ENCODE assay signal across 19 cellular contexts in the genomic region with DNA sequence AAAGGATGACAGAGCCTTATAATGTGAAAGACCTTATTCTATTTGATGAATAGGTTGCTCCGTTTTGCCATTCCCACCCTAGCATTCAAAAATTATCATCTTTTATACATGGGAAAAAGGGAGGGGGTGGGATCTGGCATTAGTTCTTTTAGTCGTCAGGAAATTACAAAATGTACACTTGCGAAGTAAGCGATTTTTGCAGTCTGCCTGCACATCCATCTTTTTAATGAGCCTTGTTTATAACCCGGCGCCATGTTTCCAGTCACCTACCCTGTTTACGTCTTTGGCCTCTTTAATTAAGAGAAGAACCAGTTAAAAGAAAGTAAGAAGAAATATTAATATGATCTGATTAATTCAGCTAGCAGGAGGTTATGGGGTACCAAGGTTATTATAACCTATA.
DNase-seq lines count a peak whose midpoint lies in the region; ATAC-seq and TF ChIP-seq lines count a peak whose summit lies in the region.
"Had no signal": no experiment of that assay in that cellular context is flagged by ENCODE, and none has a peak within 500 bp of the region (broad histone marks: within the 10 kb centered on the region; RNA-seq: fewer than 3 reads in every experiment).

No MANE protein-coding gene starts in this region.

- no peak for TF ChIP-seq CTCF in nephron progenitor cell (IDR thresholded peaks at IDR 0.05)
- no peak for TF ChIP-seq CTCF in heart left ventricle (IDR thresholded peaks at IDR 0.05)
- no peak for TF ChIP-seq CTCF in endothelial cell (IDR thresholded peaks at IDR 0.05; ENCODE audit: unreplicated experiment)

- H3K4me3 ChIP-seq in SK-N-MC (peak overlapping the region; percentile 55), neuronal stem cell (ENCODE audit: low read length in 2 of 2) (no peak overlapping the region), heart left ventricle (no peak overlapping the region)
- H3K4me3 ChIP-seq: BLaER1 treated with 17β-estradiol and CSF1 and Interleukin-3, amounts not matched to agents 10 nM and 100 nM had no signal

- no peak overlapping the region for H4K8ac ChIP-seq in neuronal stem cell (ENCODE audit: low read depth, low read length)

- H3K27ac ChIP-seq in SK-N-MC = peak overlapping the region; percentile 73; the same call in 1 of the 2 replicates
- no peak overlapping the region for H3K27ac ChIP-seq in neuronal stem cell (replicated peaks; ENCODE audit: low read length)
- no peak overlapping the region for H3K27ac ChIP-seq in heart left ventricle
- H3K27ac ChIP-seq: BLaER1 treated with 17β-estradiol and CSF1 and Interleukin-3, amounts not matched to agents 10 nM and 100 nM; C4-2B had no signal

- H3K36me3 Mint-ChIP-seq in nephron progenitor cell (ENCODE audit: low read depth) (peaks cover 5% of the 10 kb centered on the region), endothelial cell (ENCODE audit: low read depth, unreplicated experiment) (peaks cover 6% of the 10 kb centered on the region)
- H3K36me3 Mint-ChIP-seq: CD8-positive, alpha-beta T cell had no signal

- H3K4me1 Mint-ChIP-seq in nephron progenitor cell (peaks cover 64% of the 10 kb centered on the region), endothelial cell (ENCODE audit: unreplicated experiment) (peaks cover 42% of the 10 kb centered on the region)
- H3K4me1 Mint-ChIP-seq: B cell had no signal

- H3K36me3 ChIP-seq in SK-N-MC (ENCODE audit: insufficient read depth, low read length) (no peaks in the 10 kb centered on the region), neuronal stem cell (replicated peaks in 1 of 2; ENCODE audit: control insufficient read depth in 2 of 2, insufficient read depth in 2 of 2, low read length in 2 of 2) (no peaks in the 10 kb centered on the region), heart left ventricle (no peaks in the 10 kb centered on the region)
- H3K36me3 ChIP-seq: BLaER1 treated with 17β-estradiol and CSF1 and Interleukin-3, amounts not matched to agents 10 nM and 100 nM had no signal

- no peak overlapping the region for H2BK120ac ChIP-seq in neuronal stem cell (ENCODE audit: low read depth, low read length)

- H3K79me1 ChIP-seq in neuronal stem cell (ENCODE audit: low read depth, low read length) = no peaks in the 10 kb centered on the region

- no peak overlapping the region for H2BK15ac ChIP-seq in neuronal stem cell (ENCODE audit: low read length)

- H3K4me3 Mint-ChIP-seq in nephron progenitor cell (peak overlapping the region; percentile 59), endothelial cell (ENCODE audit: unreplicated experiment) (no peak overlapping the region)
- H3K4me3 Mint-ChIP-seq: B cell; CD4-positive, alpha-beta T cell; CD8-positive, alpha-beta T cell had no signal

- H3K9me3 Mint-ChIP-seq in nephron progenitor cell (peaks cover 5% of the 10 kb centered on the region), endothelial cell (ENCODE audit: unreplicated experiment) (peaks cover 1% of the 10 kb centered on the region)
- H3K9me3 Mint-ChIP-seq: CD4-positive, alpha-beta T cell; CD8-positive, alpha-beta T cell had no signal

- DNase-seq in SK-N-MC (ENCODE audit: low read depth, low spot score) = peak; percentile 70
- peak; percentile 45 for DNase-seq in left kidney (ENCODE audit: low read depth, low spot score)
- DNase-seq in nephron progenitor cell = no peak
- DNase-seq in neuronal stem cell (ENCODE audit: low spot score) = no peak
- DNase-seq in heart left ventricle = no peak
- no peak for DNase-seq in left lobe of liver (ENCODE audit: low spot score)
- no peak for DNase-seq in GM19238 (ENCODE audit: insufficient read length, low spot score)
- no peak for DNase-seq in endothelial cell (ENCODE audit: low spot score)
- DNase-seq: 8988T; AML-193; Caco-2; Calu3; CD4-positive, alpha-beta T cell; CD8-positive, alpha-beta T cell; DMS79 treated with DMSO at 0.1 percent for 48 hours; GF-D8 had no signal

- H2BK12ac ChIP-seq in neuronal stem cell (ENCODE audit: low read length) = no peak overlapping the region

- no peak overlapping the region for H2BK5ac ChIP-seq in neuronal stem cell (ENCODE audit: low read length)

- peak overlapping the region; percentile 52 for H2AFZ ChIP-seq in neuronal stem cell (ENCODE audit: low read length)

- H3K9ac ChIP-seq in SK-N-MC (ENCODE audit: insufficient read length) = peak overlapping the region; percentile 43
- no peak overlapping the region for H3K9ac ChIP-seq in neuronal stem cell (ENCODE audit: low read depth, low read length, poor library complexity)
- H3K9ac ChIP-seq: BLaER1 treated with 17β-estradiol and CSF1 and Interleukin-3, amounts not matched to agents 10 nM and 100 nM had no signal

- H4K91ac ChIP-seq in neuronal stem cell (ENCODE audit: low read depth, low read length, poor library complexity) = no peak overlapping the region

- no CpG with 5 or more reads among the region's 7 CpGs for WGBS in neuronal stem cell (ENCODE audit: extremely low coverage in 2 of 2, insufficient read length in 2 of 2, insufficient replicate concordance in 1 of 2), 2 donors
- 91 to 94% (median 92%) methylated on average over 7 of the region's 7 CpGs for WGBS in heart left ventricle, 4 donors

- no peaks in the 10 kb centered on the region for H3K27me3 ChIP-seq in neuronal stem cell (ENCODE audit: control insufficient read depth in 3 of 3, insufficient read depth in 3 of 3, low read depth in 1 of 3, low read length in 3 of 3)
- H3K27me3 ChIP-seq in heart left ventricle = no peaks in the 10 kb centered on the region
- H3K27me3 ChIP-seq: BLaER1 treated with 17β-estradiol and CSF1 and Interleukin-3, amounts not matched to agents 10 nM and 100 nM had no signal

- no peaks in the 10 kb centered on the region for H3K9me3 ChIP-seq in SK-N-MC (ENCODE audit: low read depth, low read length)
- H3K9me3 ChIP-seq in neuronal stem cell (replicated peaks in 1 of 2; ENCODE audit: control insufficient read depth in 2 of 2, insufficient read depth in 1 of 2, low read depth in 1 of 2, low read length in 2 of 2) = no peaks in the 10 kb centered on the region
- no peaks in the 10 kb centered on the region for H3K9me3 ChIP-seq in heart left ventricle
- H3K9me3 ChIP-seq: BLaER1 treated with 17β-estradiol and CSF1 and Interleukin-3, amounts not matched to agents 10 nM and 100 nM; Caco-2 had no signal

- no peak for ATAC-seq in heart left ventricle
- ATAC-seq in left lobe of liver = no peak
- ATAC-seq: CD8-positive, alpha-beta T cell had no signal

- intact Hi-C loops in heart left ventricle (cut with DNase I) = loop anchor here in 1 of 10 donors (5.0 kb wide), 1 partner anchor 67 kb away; no protein-coding TSS in a partner anchor

- H3K4me2 ChIP-seq in neuronal stem cell (ENCODE audit: insufficient read depth, low read length, poor library complexity, severe bottlenecking) = no peak overlapping the region
- H3K4me2 ChIP-seq: BLaER1 treated with 17β-estradiol and CSF1 and Interleukin-3, amounts not matched to agents 10 nM and 100 nM had no signal

- H3K27me3 Mint-ChIP-seq in nephron progenitor cell (ENCODE audit: low read depth, poor library complexity) (no peaks in the 10 kb centered on the region), endothelial cell (ENCODE audit: unreplicated experiment) (peaks cover 3% of the 10 kb centered on the region)
- H3K27me3 Mint-ChIP-seq: B cell had no signal

- no peak for TF ChIP-seq POLR2A in heart left ventricle (IDR thresholded peaks at IDR 0.05)

- H3K4ac ChIP-seq in neuronal stem cell (ENCODE audit: low read length) = no peak overlapping the region

- peak overlapping the region; percentile 27 for H3K27ac Mint-ChIP-seq in nephron progenitor cell
- no peak overlapping the region for H3K27ac Mint-ChIP-seq in endothelial cell (ENCODE audit: unreplicated experiment)
- H3K27ac Mint-ChIP-seq: B cell; CD4-positive, alpha-beta T cell; CD8-positive, alpha-beta T cell had no signal

- H3K14ac ChIP-seq in neuronal stem cell (ENCODE audit: low read length) = no peak overlapping the region

- H2AK5ac ChIP-seq in neuronal stem cell (ENCODE audit: low read depth, low read length) = no peak overlapping the region

- H3K4me1 ChIP-seq in neuronal stem cell (ENCODE audit: control insufficient read depth in 2 of 2, insufficient read depth in 1 of 2, low read depth in 1 of 2, low read length in 2 of 2) = peaks cover 7 to 32% of the 10 kb centered on the region in 2 donors
- peaks cover 0 to 18% (median 2%) of the 10 kb centered on the region in 12 donors for H3K4me1 ChIP-seq in heart left ventricle
- H3K4me1 ChIP-seq: Caco-2 had no signal

- H3K18ac ChIP-seq in neuronal stem cell (ENCODE audit: low read length) = no peak overlapping the region

- no peak overlapping the region for H3K23ac ChIP-seq in neuronal stem cell (ENCODE audit: low read depth, low read length, poor library complexity)

Comparison
In these comparisons a context has a peak if more than half of its experiments do, and no peak if none do; other contexts are left out.
1. DNase-seq: peak in SK-N-MC (single experiment) and left kidney (single experiment); none in nephron progenitor cell (single experiment), neuronal stem cell (single experiment), heart left ventricle (0 of 5), left lobe of liver (single experiment), GM19238 (single experiment) and endothelial cell (single experiment).